ENCODE assay signal across 15 cellular contexts in genomic region chrX:29528281-29528680, GRCh38.
DNase-seq lines count a peak whose midpoint lies in the region; ATAC-seq and TF ChIP-seq lines count a peak whose summit lies in the region.
"Had no signal": no experiment of that assay in that cellular context is flagged by ENCODE, and none has a peak within 500 bp of the region (broad histone marks: within the 10 kb centered on the region; RNA-seq: fewer than 3 reads in every experiment).

No MANE protein-coding gene starts in this region.

- peaks cover 49% of the 10 kb centered on the region for H3K27me3 Mint-ChIP-seq in MCF 10A (ENCODE audit: insufficient read depth, unreplicated experiment)
- no peaks in the 10 kb centered on the region for H3K27me3 Mint-ChIP-seq in stimulated activated memory B cell treated with anti-CD40 and anti-IgM and Interleukin-4, amounts not matched to agents 10 μg/mL and 1 μg/mL and 100 μg/mL, for 72 hours
- H3K27me3 Mint-ChIP-seq: brain had no signal

- H3K9me3 Mint-ChIP-seq in MCF 10A (ENCODE audit: unreplicated experiment), result no peaks in the 10 kb centered on the region
- H3K9me3 Mint-ChIP-seq in stimulated activated memory B cell treated with anti-CD40 and anti-IgM and Interleukin-4, amounts not matched to agents 10 μg/mL and 1 μg/mL and 100 μg/mL, for 72 hours, result no peaks in the 10 kb centered on the region
- H3K9me3 Mint-ChIP-seq: brain had no signal

- no peak overlapping the region for H3K27ac Mint-ChIP-seq in MCF 10A (ENCODE audit: low read depth, unreplicated experiment)
- H3K27ac Mint-ChIP-seq in stimulated activated memory B cell treated with anti-CD40 and anti-IgM and Interleukin-4, amounts not matched to agents 10 μg/mL and 1 μg/mL and 100 μg/mL, for 72 hours, result no peak overlapping the region
- H3K27ac Mint-ChIP-seq: brain had no signal

- no peaks in the 10 kb centered on the region for H3K36me3 Mint-ChIP-seq in MCF 10A (ENCODE audit: insufficient read depth, unreplicated experiment)
- H3K36me3 Mint-ChIP-seq in stimulated activated memory B cell treated with anti-CD40 and anti-IgM and Interleukin-4, amounts not matched to agents 10 μg/mL and 1 μg/mL and 100 μg/mL, for 72 hours, result no peaks in the 10 kb centered on the region
- H3K36me3 Mint-ChIP-seq: brain had no signal

- H3K4me3 ChIP-seq in GM12865 (ENCODE audit: low read depth, low read length), result no peak overlapping the region
- H3K4me3 ChIP-seq: upper lobe of left lung had no signal

- intact Hi-C loops in MCF 10A (cut with micrococcal nuclease), result no loop called here

- TF ChIP-seq CTCF in GM12865 (IDR thresholded peaks at IDR 0.05; ENCODE audit: insufficient read depth, low read depth, low read length, missing control alignments) (no peak), MCF 10A (IDR thresholded peaks at IDR 0.05; ENCODE audit: unreplicated experiment) (no peak)

- POLR2A ChIA-PET in MCF 10A (lab: Yijun Ruan, JAX), result no interaction called here

- no peak overlapping the region for H3K4me3 Mint-ChIP-seq in MCF 10A (ENCODE audit: unreplicated experiment)
- no peak overlapping the region for H3K4me3 Mint-ChIP-seq in stimulated activated memory B cell treated with anti-CD40 and anti-IgM and Interleukin-4, amounts not matched to agents 10 μg/mL and 1 μg/mL and 100 μg/mL, for 72 hours
- H3K4me3 Mint-ChIP-seq: brain had no signal

- no peaks in the 10 kb centered on the region for H3K4me1 Mint-ChIP-seq in MCF 10A (ENCODE audit: insufficient read depth, unreplicated experiment)
- no peaks in the 10 kb centered on the region for H3K4me1 Mint-ChIP-seq in stimulated activated memory B cell treated with anti-CD40 and anti-IgM and Interleukin-4, amounts not matched to agents 10 μg/mL and 1 μg/mL and 100 μg/mL, for 72 hours
- H3K4me1 Mint-ChIP-seq: brain had no signal

- BruUV-seq in MCF 10A (replicated peaks; lab: Mats Ljungman, UMichigan), result no TSS peak

- CTCF ChIA-PET in MCF 10A (lab: Yijun Ruan, JAX), result no interaction called here

- ATAC-seq in GM19372 (IDR thresholded peaks at IDR 0.05; ENCODE audit: low read depth, unreplicated experiment) (peak; percentile 61), HG02623 (IDR thresholded peaks at IDR 0.05; ENCODE audit: unreplicated experiment) (peak; percentile 57), HG03280 (IDR thresholded peaks at IDR 0.05; ENCODE audit: unreplicated experiment) (peak; percentile 68)
- no peak for ATAC-seq in stimulated activated memory B cell treated with anti-CD40 and anti-IgM and Interleukin-4, amounts not matched to agents 10 μg/mL and 1 μg/mL and 100 μg/mL, for 72 hours
- ATAC-seq: HCT116 had no signal

- DNase-seq in GM12865 (ENCODE audit: low read depth), result peak; percentile 30
- no peak for DNase-seq in AG08395 (ENCODE audit: low spot score)
- no peak for DNase-seq in MCF 10A (ENCODE audit: unreplicated experiment)
- DNase-seq in OCI-M1 (lab: John Stamatoyannopoulos, UW), result no peak
- DNase-seq: activated CD4-positive, alpha-beta T cell treated with anti-CD3 and anti-CD28 coated beads for 4 hours; activated effector memory CD4-positive, alpha-beta T cell treated with Interleukin-2 at 50 U/mL for 16 hours; head of caudate nucleus; NCI-H2107; upper lobe of left lung had no signal
